ENCODE assay signal across 20 cellular contexts in the genomic region with DNA sequence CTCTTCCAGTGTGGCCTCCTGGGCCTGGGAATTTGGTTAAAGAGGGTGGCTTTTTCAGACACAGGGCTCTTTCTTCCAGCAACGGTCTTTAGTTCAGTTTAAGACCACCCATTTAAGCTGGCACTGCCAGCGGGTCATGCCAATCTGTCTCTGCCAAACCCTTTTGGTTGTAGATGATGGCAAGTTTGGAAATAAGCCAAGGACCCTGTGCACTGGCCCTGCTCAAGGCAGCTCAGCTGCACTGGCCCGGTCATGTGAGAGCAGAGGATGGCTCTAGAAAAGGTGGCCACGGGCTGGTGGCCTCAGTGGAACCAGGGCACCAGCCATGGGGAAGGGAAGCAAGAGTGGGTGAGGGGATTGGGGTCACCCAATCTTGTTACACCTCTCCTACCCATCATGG.
"Had no signal": no experiment of that assay in that cellular context is flagged by ENCODE, and none has a peak within 500 bp of the region (broad histone marks: within the 10 kb centered on the region; RNA-seq: fewer than 3 reads in every experiment).

No MANE protein-coding gene starts in this region.

- ATAC-seq: left colon; pancreas; sciatic nerve; stimulated activated naive B cell treated with anti-CD40 and anti-IgM and Interleukin-4, amounts not matched to agents 10 μg/mL and 1 μg/mL and 100 μg/mL, for 72 hours had no signal

- H3K9me3 Mint-ChIP-seq: natural killer cell treated with Interleukin-12 subunit alpha and Interleukin-12 subunit beta and Interleukin-15 and Interleukin-18, amount 100 ng/mL, for 72 hours had no signal

- H3K9ac ChIP-seq: neural progenitor cell had no signal

- H3K36me3 ChIP-seq: neural progenitor cell, pancreas, prostate gland, stomach, thoracic aorta, transverse colon had no signal

- H3K27ac Mint-ChIP-seq: natural killer cell treated with Interleukin-12 subunit alpha and Interleukin-12 subunit beta and Interleukin-15 and Interleukin-18, amount 100 ng/mL, for 72 hours; neural progenitor cell; stimulated activated naive B cell treated with anti-CD40 and anti-IgM and Interleukin-4, amounts not matched to agents 10 μg/mL and 1 μg/mL and 100 μg/mL, for 72 hours had no signal

- H3K4me3 Mint-ChIP-seq: natural killer cell treated with Interleukin-12 subunit alpha and Interleukin-12 subunit beta and Interleukin-15 and Interleukin-18, amount 100 ng/mL, for 72 hours; neural progenitor cell; stimulated activated naive B cell treated with anti-CD40 and anti-IgM and Interleukin-4, amounts not matched to agents 10 μg/mL and 1 μg/mL and 100 μg/mL, for 72 hours had no signal

- H3K4me1 Mint-ChIP-seq: neural progenitor cell; stimulated activated naive B cell treated with anti-CD40 and anti-IgM and Interleukin-4, amounts not matched to agents 10 μg/mL and 1 μg/mL and 100 μg/mL, for 72 hours had no signal

- H3K4me2 ChIP-seq: hepatocyte, neural progenitor cell had no signal

- H3K4me1 ChIP-seq: neural progenitor cell, pancreas, prostate gland, stomach, transverse colon had no signal

- H3K4me3 ChIP-seq: hepatocyte, neural progenitor cell, pancreas, prostate gland, skin epidermis, stomach, thoracic aorta, transverse colon had no signal

- DNase-seq: central memory CD4-positive, alpha-beta T cell; effector memory CD4-positive, alpha-beta T cell; foreskin melanocyte; left colon; midbrain; nucleus accumbens; pancreas; stimulated activated CD4-positive, alpha-beta T cell treated with anti-CD3 and anti-CD28 coated beads, Interleukin-2, amount 100 ng/mL, for 24 hours; stimulated activated CD4-positive, alpha-beta T cell treated with anti-CD3 and anti-CD28 coated beads, Interleukin-4, amount 100 ng/mL, for 4 hours; stimulated activated naive B cell treated with anti-CD40 and anti-IgM and Interleukin-4, amounts not matched to agents 10 μg/mL and 1 μg/mL and 100 μg/mL, for 72 hours; stomach; substantia nigra; transverse colon had no signal

- H3K27ac ChIP-seq: hepatocyte, neural progenitor cell, pancreas, prostate gland, skin epidermis, stomach, thoracic aorta, transverse colon had no signal

- H3K9me3 ChIP-seq: pancreas, prostate gland, thoracic aorta, transverse colon had no signal

- H2AFZ ChIP-seq: hepatocyte, neural progenitor cell had no signal

- H3K27me3 ChIP-seq: hepatocyte, neural progenitor cell, pancreas, stomach, transverse colon had no signal

- H3K36me3 Mint-ChIP-seq: natural killer cell treated with Interleukin-12 subunit alpha and Interleukin-12 subunit beta and Interleukin-15 and Interleukin-18, amount 100 ng/mL, for 72 hours; neural progenitor cell; stimulated activated naive B cell treated with anti-CD40 and anti-IgM and Interleukin-4, amounts not matched to agents 10 μg/mL and 1 μg/mL and 100 μg/mL, for 72 hours had no signal

- H3K27me3 Mint-ChIP-seq: natural killer cell treated with Interleukin-12 subunit alpha and Interleukin-12 subunit beta and Interleukin-15 and Interleukin-18, amount 100 ng/mL, for 72 hours; stimulated activated naive B cell treated with anti-CD40 and anti-IgM and Interleukin-4, amounts not matched to agents 10 μg/mL and 1 μg/mL and 100 μg/mL, for 72 hours had no signal

- H3K79me2 ChIP-seq: hepatocyte had no signal
